9 cellular contexts compared by ENCODE assay signal in genomic region chr15:63474810-63475316, GRCh38. TPM values are rescaled to one million over a fixed set of nuclear protein-coding genes. Genes with fewer than 3 reads are reported as not detected.
DNase-seq lines count a peak whose midpoint lies in the region; ATAC-seq and TF ChIP-seq lines count a peak whose summit lies in the region.
"Had no signal": no experiment of that assay in that cellular context is flagged by ENCODE, and none has a peak within 500 bp of the region (broad histone marks: within the 10 kb centered on the region; RNA-seq: fewer than 3 reads in every experiment).

No MANE protein-coding gene starts in this region.

- WGBS in gastroesophageal sphincter (ENCODE audit: low coverage in 1 of 2), 2 donors: 62 to 75% methylated on average over 6 to 9 of the region's 9 CpGs

- peak overlapping the region in 3 of 4 donors; percentile 33 to 74 (median 54) for H3K27ac ChIP-seq in gastroesophageal sphincter
- H3K27ac ChIP-seq in gastrocnemius medialis: no peak overlapping the region

- TF ChIP-seq POLR2A in gastroesophageal sphincter (IDR thresholded peaks at IDR 0.05) (no peak), gastrocnemius medialis (IDR thresholded peaks at IDR 0.05) (no peak)

- no peak overlapping the region for H3K4me3 Mint-ChIP-seq in activated T-cell treated with anti-CD3 and anti-CD28 coated beads, Interleukin-2, amount 50 U/mL, for 24 hours
- no peak overlapping the region for H3K4me3 Mint-ChIP-seq in activated T-cell treated with anti-CD3 and anti-CD28 coated beads, Interleukin-2, amount 50 U/mL, for 4 hours
- H3K4me3 Mint-ChIP-seq in chondrocyte (ENCODE audit: unreplicated experiment): no peak overlapping the region

- H3K36me3 ChIP-seq in gastroesophageal sphincter (no peaks in the 10 kb centered on the region), gastrocnemius medialis (no peaks in the 10 kb centered on the region)

- H3K27me3 ChIP-seq in gastroesophageal sphincter: no peaks in the 10 kb centered on the region
- H3K27me3 ChIP-seq in gastrocnemius medialis: no peaks in the 10 kb centered on the region

- intact Hi-C loops in gastrocnemius medialis (cut with DNase I; ENCODE audit: low total_unique reads): no loop called here

- no peak for ATAC-seq in activated T-cell treated with anti-CD3 and anti-CD28 coated beads, Interleukin-2, amount 50 U/mL, for 4 hours
- peak; percentile 71 for ATAC-seq in HG02642 (IDR thresholded peaks at IDR 0.05; ENCODE audit: poor library complexity, unreplicated experiment)
- peak; percentile 28 for ATAC-seq in gastroesophageal sphincter
- ATAC-seq in gastrocnemius medialis: no peak

- H3K9me3 ChIP-seq in gastroesophageal sphincter (no peaks in the 10 kb centered on the region), gastrocnemius medialis (no peaks in the 10 kb centered on the region)

- peaks cover 66% of the 10 kb centered on the region for H3K4me1 Mint-ChIP-seq in activated T-cell treated with anti-CD3 and anti-CD28 coated beads, Interleukin-2, amount 50 U/mL, for 24 hours (ENCODE audit: low read depth)
- H3K4me1 Mint-ChIP-seq in activated T-cell treated with anti-CD3 and anti-CD28 coated beads, Interleukin-2, amount 50 U/mL, for 4 hours (ENCODE audit: low read depth): peaks cover 64% of the 10 kb centered on the region
- peaks cover 27% of the 10 kb centered on the region for H3K4me1 Mint-ChIP-seq in chondrocyte (ENCODE audit: low read depth)

- H3K4me1 ChIP-seq in gastroesophageal sphincter (peaks cover 3 to 42% (median 14%) of the 10 kb centered on the region in 3 donors), gastrocnemius medialis (peaks cover 0 to 5% of the 10 kb centered on the region in 2 donors)

- H3K4me3 ChIP-seq in gastroesophageal sphincter: no peak overlapping the region
- H3K4me3 ChIP-seq in gastrocnemius medialis: no peak overlapping the region

- no peaks in the 10 kb centered on the region for H3K36me3 Mint-ChIP-seq in activated T-cell treated with anti-CD3 and anti-CD28 coated beads, Interleukin-2, amount 50 U/mL, for 24 hours (ENCODE audit: low read depth)
- H3K36me3 Mint-ChIP-seq in activated T-cell treated with anti-CD3 and anti-CD28 coated beads, Interleukin-2, amount 50 U/mL, for 4 hours (ENCODE audit: insufficient read depth): no peaks in the 10 kb centered on the region
- peaks cover 1% of the 10 kb centered on the region for H3K36me3 Mint-ChIP-seq in chondrocyte (ENCODE audit: low read depth)
- H3K36me3 Mint-ChIP-seq: activated naive CD4-positive, alpha-beta T cell treated with anti-CD3 and anti-CD28 coated beads, Interleukin-2, amount 50 U/mL, for 72 hours had no signal

- no peak for TF ChIP-seq EP300 in gastroesophageal sphincter (IDR thresholded peaks at IDR 0.05)

- TF ChIP-seq CTCF in gastroesophageal sphincter (IDR thresholded peaks at IDR 0.05) (no peak), gastrocnemius medialis (IDR thresholded peaks at IDR 0.05 in 4 of 5, conservative IDR thresholded peaks at IDR 0.05 in 1 of 5) (no peak), chondrocyte (IDR thresholded peaks at IDR 0.05) (no peak)

- in situ Hi-C loops in gastrocnemius medialis (cut with MboI; ENCODE audit: low sequenced_read_pairs in 4 of 4): no loop called here

- no peaks in the 10 kb centered on the region for H3K9me3 Mint-ChIP-seq in activated T-cell treated with anti-CD3 and anti-CD28 coated beads, Interleukin-2, amount 50 U/mL, for 24 hours
- no peaks in the 10 kb centered on the region for H3K9me3 Mint-ChIP-seq in activated T-cell treated with anti-CD3 and anti-CD28 coated beads, Interleukin-2, amount 50 U/mL, for 4 hours
- H3K9me3 Mint-ChIP-seq in chondrocyte (ENCODE audit: low read depth): no peaks in the 10 kb centered on the region
- H3K9me3 Mint-ChIP-seq: activated naive CD4-positive, alpha-beta T cell treated with anti-CD3 and anti-CD28 coated beads, Interleukin-2, amount 50 U/mL, for 72 hours had no signal

- peak; percentile 34 for DNase-seq in activated T-cell treated with anti-CD3 and anti-CD28 coated beads, Interleukin-2, amount 50 U/mL, for 24 hours
- no peak for DNase-seq in activated T-cell treated with anti-CD3 and anti-CD28 coated beads, Interleukin-2, amount 50 U/mL, for 4 hours
- DNase-seq in NCI-H2029 (lab: John Stamatoyannopoulos, UW): peak; percentile 55
- DNase-seq in gastrocnemius medialis: no peak
- DNase-seq in chondrocyte (ENCODE audit: low spot score): no peak
- DNase-seq in activated CD4-positive, CD25-positive, alpha-beta regulatory T cell treated with anti-CD3 and anti-CD28 coated beads, Interleukin-2, amount 50 U/mL, for 72 hours: no peak

- H3K27ac Mint-ChIP-seq in activated T-cell treated with anti-CD3 and anti-CD28 coated beads, Interleukin-2, amount 50 U/mL, for 24 hours: peak overlapping the region; percentile 89
- H3K27ac Mint-ChIP-seq in chondrocyte (ENCODE audit: unreplicated experiment): no peak overlapping the region

- no peaks in the 10 kb centered on the region for H3K27me3 Mint-ChIP-seq in activated T-cell treated with anti-CD3 and anti-CD28 coated beads, Interleukin-2, amount 50 U/mL, for 24 hours
- no peaks in the 10 kb centered on the region for H3K27me3 Mint-ChIP-seq in activated T-cell treated with anti-CD3 and anti-CD28 coated beads, Interleukin-2, amount 50 U/mL, for 4 hours (ENCODE audit: low read depth)
- peaks cover 6% of the 10 kb centered on the region for H3K27me3 Mint-ChIP-seq in chondrocyte (ENCODE audit: low read depth)

RNA-seq across cellular contexts. Expression of gene USP3, which starts 29.5 kb away (rescaled TPM):
- total RNA-seq in activated T-cell treated with anti-CD3 and anti-CD28 coated beads, Interleukin-2, amount 50 U/mL, for 4 hours: 10 to 100 TPM; 34.2 to 40.9 (median 35.5) TPM
- total RNA-seq in gastroesophageal sphincter (10 to 100 TPM; 36.6 to 50.3 (median 45.5) TPM), gastrocnemius medialis (10 to 100 TPM; 12.1 to 29.4 (median 15.5) TPM), chondrocyte (27.6 to 30.6 TPM (median 28.7 TPM) in 3 replicates)

Comparison
In these comparisons a context has a peak if more than half of its experiments do, and no peak if none do; other contexts are left out.
1. DNase-seq: peak in activated T-cell treated with anti-CD3 and anti-CD28 coated beads, Interleukin-2, amount 50 U/mL, for 24 hours (single experiment) and NCI-H2029 (single experiment); none in activated T-cell treated with anti-CD3 and anti-CD28 coated beads, Interleukin-2, amount 50 U/mL, for 4 hours (single experiment), gastrocnemius medialis (0 of 2), chondrocyte (single experiment) and activated CD4-positive, CD25-positive, alpha-beta regulatory T cell treated with anti-CD3 and anti-CD28 coated beads, Interleukin-2, amount 50 U/mL, for 72 hours (single experiment).
2. ATAC-seq: peak in HG02642 (single experiment) and gastroesophageal sphincter (single experiment); none in activated T-cell treated with anti-CD3 and anti-CD28 coated beads, Interleukin-2, amount 50 U/mL, for 4 hours (0 of 2) and gastrocnemius medialis (0 of 2).
3. H3K27ac ChIP-seq: peak in gastroesophageal sphincter (3 of 4); none in gastrocnemius medialis (0 of 4).